ENCODE assay signal across 7 cellular contexts in genomic region chr7:148987751-148988512, GRCh38. TPM values are rescaled to one million over a fixed set of nuclear protein-coding genes. Genes with fewer than 3 reads are reported as not detected.
DNase-seq lines count a peak whose midpoint lies in the region; ATAC-seq, FAIRE-seq and TF ChIP-seq lines count a peak whose summit lies in the region.

No MANE protein-coding gene starts in this region.

- H3K4me1 ChIP-seq in left ventricle myocardium inferior: peaks cover 37% of the 10 kb centered on the region
- H3K4me1 ChIP-seq in psoas muscle: peaks cover 17% of the 10 kb centered on the region

- H3K4me3 Mint-ChIP-seq in activated CD4-positive, alpha-beta memory T cell treated with anti-CD3 and anti-CD28 coated beads, Interleukin-2, amount 10 ng/mL, durations not matched to agents 7 days and 5 days: peak overlapping the region; percentile 95

- DNase-seq in GM12865 (ENCODE audit: low read depth): no peak
- peak; percentile 37 for DNase-seq in HK-2 (ENCODE audit: unreplicated experiment)
- no peak for DNase-seq in activated CD4-positive, alpha-beta memory T cell treated with anti-CD3 and anti-CD28 coated beads, Interleukin-2, amount 10 ng/mL, durations not matched to agents 7 days and 5 days
- DNase-seq in left ventricle myocardium inferior: no peak
- no peak for DNase-seq in psoas muscle
- no peak for DNase-seq in frontal cortex (ENCODE audit: low spot score in 2 of 2)
- no peak for DNase-seq in SKM-1 (lab: John Stamatoyannopoulos, UW; ENCODE audit: unreplicated experiment)

- TF ChIP-seq CTCF in GM12865 (IDR thresholded peaks at IDR 0.05; ENCODE audit: insufficient read depth, low read depth, low read length, missing control alignments) (no peak), left ventricle myocardium inferior (IDR thresholded peaks at IDR 0.05; ENCODE audit: borderline replicate concordance) (no peak), psoas muscle (IDR thresholded peaks at IDR 0.05) (no peak)

- H3K27ac ChIP-seq in left ventricle myocardium inferior (replicated peaks) (peak overlapping the region; percentile 81), psoas muscle (peak overlapping the region; percentile 74)

- no peak for ATAC-seq in psoas muscle

- no peaks in the 10 kb centered on the region for H3K36me3 Mint-ChIP-seq in activated CD4-positive, alpha-beta memory T cell treated with anti-CD3 and anti-CD28 coated beads, Interleukin-2, amount 10 ng/mL, durations not matched to agents 7 days and 5 days (ENCODE audit: low read depth)

- peaks cover 46% of the 10 kb centered on the region for H3K4me1 Mint-ChIP-seq in activated CD4-positive, alpha-beta memory T cell treated with anti-CD3 and anti-CD28 coated beads, Interleukin-2, amount 10 ng/mL, durations not matched to agents 7 days and 5 days

- FAIRE-seq in frontal cortex (lab: Jason Lieb, UNC): no peak

- H3K27me3 Mint-ChIP-seq in activated CD4-positive, alpha-beta memory T cell treated with anti-CD3 and anti-CD28 coated beads, Interleukin-2, amount 10 ng/mL, durations not matched to agents 7 days and 5 days: peaks cover 31% of the 10 kb centered on the region

- H3K4me3 ChIP-seq in GM12865 (ENCODE audit: low read depth, low read length) (peak overlapping the region; percentile 79), left ventricle myocardium inferior (peak overlapping the region; percentile 74), psoas muscle (peak overlapping the region; percentile 76)

- intact Hi-C loops in left ventricle myocardium inferior (cut with micrococcal nuclease) (no loop called here), psoas muscle (cut with DNase I) (no loop called here)

- H3K9me3 Mint-ChIP-seq in activated CD4-positive, alpha-beta memory T cell treated with anti-CD3 and anti-CD28 coated beads, Interleukin-2, amount 10 ng/mL, durations not matched to agents 7 days and 5 days: no peaks in the 10 kb centered on the region

- H3K36me3 ChIP-seq in left ventricle myocardium inferior: no peaks in the 10 kb centered on the region
- H3K36me3 ChIP-seq in psoas muscle (ENCODE audit: insufficient read depth in 1 of 2, low read depth in 1 of 2): no peaks in the 10 kb centered on the region

- H3K27ac Mint-ChIP-seq in activated CD4-positive, alpha-beta memory T cell treated with anti-CD3 and anti-CD28 coated beads, Interleukin-2, amount 10 ng/mL, durations not matched to agents 7 days and 5 days: peak overlapping the region; percentile 86

- POLR2A ChIA-PET in activated CD4-positive, alpha-beta memory T cell treated with anti-CD3 and anti-CD28 coated beads, Interleukin-2, amount 10 ng/mL, durations not matched to agents 7 days and 5 days (lab: Charles Lee): interaction anchor here (0.8 to 2.4 kb wide), 14 partner anchors 14 to 284 kb away, joined by 3 to 10 read pairs (median 5); partner anchors contain the start of gene PDIA4

- CTCF ChIA-PET in activated CD4-positive, alpha-beta memory T cell treated with anti-CD3 and anti-CD28 coated beads, Interleukin-2, amount 10 ng/mL, durations not matched to agents 7 days and 5 days (lab: Charles Lee): interaction anchor here (0.8 to 1.6 kb wide), 9 partner anchors 17 to 159 kb away, joined by 3 to 8 read pairs (median 3); partner anchors contain the start of gene ZNF398

- H3K9me3 ChIP-seq in left ventricle myocardium inferior (replicated peaks) (no peaks in the 10 kb centered on the region), psoas muscle (no peaks in the 10 kb centered on the region)

- no peaks in the 10 kb centered on the region for H3K27me3 ChIP-seq in left ventricle myocardium inferior (ENCODE audit: low read depth)
- H3K27me3 ChIP-seq in psoas muscle (ENCODE audit: insufficient read depth in 3 of 3, low read length in 2 of 3): no peaks in the 10 kb centered on the region

- WGBS in psoas muscle, 3 donors: 5 to 6% (median 5%) methylated on average over 9 of the region's 9 CpGs

RNA-seq across cellular contexts. Expression of gene PDIA4, which starts 40.4 kb away (rescaled TPM):
- 100 to 1,000 TPM; 108 TPM for total RNA-seq in activated CD4-positive, alpha-beta memory T cell treated with anti-CD3 and anti-CD28 coated beads, Interleukin-2, amount 10 ng/mL, durations not matched to agents 7 days and 5 days
- total RNA-seq in left ventricle myocardium inferior (32.3 TPM), psoas muscle (10 to 100 TPM; 11.3 to 17.5 (median 13.8) TPM), frontal cortex (68.9 TPM)
- polyA plus RNA-seq in psoas muscle: 10 to 100 TPM in 2 of 3 donors, 1 to 10 TPM in 1; 9.8 to 29.2 (median 14.5) TPM
